8 cellular contexts compared by ENCODE assay signal in genomic region chr14:22852940-22853767, GRCh38. TPM values are rescaled to one million over a fixed set of nuclear protein-coding genes. Genes with fewer than 3 reads are reported as not detected.
A peak's percentile ranks its signal among the peaks of the same experiment; 100 is the strongest.
DNase-seq lines count a peak whose midpoint lies in the region; ATAC-seq, FAIRE-seq and TF ChIP-seq lines count a peak whose summit lies in the region.

No MANE protein-coding gene starts in this region.

- peak overlapping the region; percentile 63 for H4K5ac ChIP-seq in H1 (ENCODE audit: insufficient read length, low read depth, low read length)

- H4K91ac ChIP-seq in H1 (replicated peaks; ENCODE audit: insufficient read length, low read length), result peak overlapping the region; percentile 36

- peak overlapping the region; percentile 53 for H3K4me3 ChIP-seq in AG09309 (ENCODE audit: control insufficient read depth, low read depth, low read length)
- peak overlapping the region in 3 of 4 experiments; percentile 32 to 58 (median 42); a peak in 7 of 8 replicates for H3K4me3 ChIP-seq in H1 (ENCODE audit: extremely low read depth in 1 of 4, insufficient read depth in 2 of 4, low read depth in 3 of 4, low read length in 4 of 4)

- no peaks in the 10 kb centered on the region for H3K27me3 ChIP-seq in H1 (replicated peaks in 1 of 4; ENCODE audit: control insufficient read depth in 3 of 4, extremely low read depth in 1 of 4, insufficient read depth in 3 of 4, low read length in 3 of 4)

- no peaks in the 10 kb centered on the region for H3K79me2 ChIP-seq in H1 (ENCODE audit: control insufficient read depth in 1 of 2, insufficient read depth in 2 of 2, low read length in 2 of 2)

- FAIRE-seq in H1 (lab: Jason Lieb, UNC), result no peak

- peak overlapping the region in 1 of 4 experiments; percentile 31; a peak in 2 of 7 replicates for H3K9ac ChIP-seq in H1 (replicated peaks in 1 of 4; ENCODE audit: extremely low read depth in 1 of 4, low read depth in 3 of 4, low read length in 3 of 4)

- peaks cover 0 to 17% (median 7%) of the 10 kb centered on the region in 4 experiments; a peak in 6 of 7 replicates for H3K4me1 ChIP-seq in H1 (replicated peaks in 1 of 4; ENCODE audit: control insufficient read depth in 3 of 4, insufficient read depth in 4 of 4, low read length in 3 of 4)

- H3K79me1 ChIP-seq in H1 (ENCODE audit: low read depth, low read length), result no peaks in the 10 kb centered on the region

- no peaks in the 10 kb centered on the region for H3K36me3 ChIP-seq in H1 (ENCODE audit: control insufficient read depth in 2 of 4, insufficient read depth in 4 of 4, low read length in 3 of 4)

- TF ChIP-seq EP300 in H1 (IDR thresholded peaks at IDR 0.05; ENCODE audit: borderline replicate concordance in 1 of 2, low read depth in 2 of 2, low read length in 2 of 2), result no peak

- H2BK15ac ChIP-seq in H1 (ENCODE audit: low read length), result no peak overlapping the region

- peaks cover 2% of the 10 kb centered on the region; the same call in 1 of the 2 replicates for H3K23me2 ChIP-seq in H1 (ENCODE audit: low read depth, low read length)

- no peak overlapping the region for H3K4ac ChIP-seq in H1 (replicated peaks; ENCODE audit: insufficient read length, low read depth, low read length)

- POLR2A ChIA-PET in H1 (lab: Charles Lee; ENCODE audit: partially characterized antibody), result interaction anchor here (1.0 to 13.9 kb wide), 3 partner anchors 13 to 31 kb away, joined by 4 to 203 read pairs (median 85); partner anchors contain the start of genes MMP14 and MRPL52

- TF ChIP-seq POLR2A in H1 (IDR thresholded peaks at IDR 0.05; ENCODE audit: control extremely low read depth in 1 of 2, low read depth in 2 of 2, low read length in 2 of 2), result no peak; a peak in 1 of 3 replicates

- H3K14ac ChIP-seq in H1 (ENCODE audit: insufficient read length), result no peak overlapping the region

- H3K23ac ChIP-seq in H1 (ENCODE audit: insufficient read length), result no peak overlapping the region

- H2BK12ac ChIP-seq in H1 (ENCODE audit: low read depth, low read length), result peak overlapping the region; percentile 60; the same call in 1 of the 2 replicates

- H2BK5ac ChIP-seq in H1 (ENCODE audit: low read depth, low read length), result peak overlapping the region; percentile 72; the same call in 1 of the 2 replicates

- no peak overlapping the region for H3K27ac ChIP-seq in H1 (ENCODE audit: low read depth, low read length)

- H3K4me2 ChIP-seq in H1 (ENCODE audit: insufficient read depth in 1 of 2, low read depth in 2 of 2, low read length in 2 of 2), result peak overlapping the region; percentile 1 to 90; a peak in 3 of 4 replicates

- CTCF ChIA-PET in H1 (lab: Charles Lee; ENCODE audit: partially characterized antibody), result interaction anchor here (0.6 to 56.0 kb wide), 34 partner anchors 11 to 464 kb away, joined by 3 to 1562 read pairs (median 6); partner anchors contain the start of genes AJUBA, LRP10, MMP14 and MRPL52

- H3K18ac ChIP-seq in H1 (ENCODE audit: extremely low read depth, low read length), result peak overlapping the region; percentile 72; the same call in 1 of the 2 replicates

- WGBS in H1 (ENCODE audit: extremely low coverage in 1 of 2, insufficient coverage in 1 of 2, insufficient read length in 1 of 2, insufficient replicate concordance in 2 of 2, low coverage in 1 of 2, low lambda C conversion rate in 2 of 2, missing lambda C conversion rate in 1 of 2), 2 experiments, result 12% methylated on average over 19 of the region's 20 CpGs; no CpG with 5 or more reads in 1 of the 2 experiments

- H4K20me1 ChIP-seq in H1 (replicated peaks in 1 of 2; ENCODE audit: control insufficient read depth in 1 of 2, insufficient read depth in 2 of 2, low read length in 2 of 2), result no peaks in the 10 kb centered on the region

- H2BK20ac ChIP-seq in H1 (ENCODE audit: low read length), result 0 out of 2 replicates have a peak overlapping the region, but pooled peaks have one; percentile 66

- TF ChIP-seq CTCF in AG09309 (IDR thresholded peaks at IDR 0.05; ENCODE audit: control insufficient read depth, insufficient read depth, low read depth, low read length, missing control alignments) (peak; percentile 97), H1 (IDR thresholded peaks at IDR 0.05; ENCODE audit: control extremely low read depth in 1 of 3, insufficient read depth in 1 of 3, low read depth in 1 of 3, low read length in 3 of 3) (peak; percentile 95 to 97 (median 96))

- peak; percentile 94 to 96 for TF ChIP-seq RAD21 in H1 (IDR thresholded peaks at IDR 0.05 in 1 of 2, conservative IDR thresholded peaks at IDR 0.05 in 1 of 2; ENCODE audit: low read depth in 2 of 2, low read length in 2 of 2)

- peak overlapping the region; percentile 98 for H2AFZ ChIP-seq in H1 (ENCODE audit: low read length)

- H3K9me3 ChIP-seq in H1 (ENCODE audit: insufficient read depth in 2 of 2, low read depth in 1 of 2, low read length in 1 of 2), result no peaks in the 10 kb centered on the region; a peak in 1 of 4 replicates

- H3K56ac ChIP-seq in H1 (replicated peaks; ENCODE audit: insufficient read length, low read depth, low read length), result no peak overlapping the region

- peak; percentile 69 for ATAC-seq in GM19023 (IDR thresholded peaks at IDR 0.05; ENCODE audit: unreplicated experiment)
- peak; percentile 72 for ATAC-seq in HG03521 (IDR thresholded peaks at IDR 0.05; ENCODE audit: unreplicated experiment)

- H4K8ac ChIP-seq in H1 (ENCODE audit: extremely low read depth, insufficient read depth, low read length), result peak overlapping the region; percentile 82

- peak overlapping the region; percentile 80 for H2BK120ac ChIP-seq in H1 (replicated peaks; ENCODE audit: low read depth, low read length)

- no peak overlapping the region for H2AK5ac ChIP-seq in H1 (ENCODE audit: low read depth, low read length)

- DNase-seq in AG09309 (ENCODE audit: low read depth) (no peak), NK-92 (lab: John Stamatoyannopoulos, UW; ENCODE audit: unreplicated experiment) (peak; percentile 34), H1 (ENCODE audit: low read depth in 1 of 2, low spot score in 2 of 2) (peak in 1 of 2 experiments; percentile 100), mesenteric fat pad (ENCODE audit: low spot score) (peak; percentile 96)
- peak; percentile 71 to 100 (median 100) for DNase-seq in activated CD8-positive, alpha-beta memory T cell treated with anti-CD3 and anti-CD28 coated beads for 48 hours (ENCODE audit: low read depth in 2 of 3, low spot score in 2 of 3)
- peak; percentile 87 for DNase-seq in stimulated activated CD8-positive, alpha-beta memory T cell treated with anti-CD3 and anti-CD28 coated beads, Interleukin-12 subunit alpha, Interleukin-12 subunit beta, amount 100 ng/mL, for 1 hour (ENCODE audit: low read depth)

RNA-seq across cellular contexts. Expression of gene MMP14, which starts 16.8 kb away (rescaled TPM):
- total RNA-seq in H1 (2021; fragmentation: NEBNext Ultra II Directional; extraction: Animal tissue kit (Norgen Biotek cat#: 25700)), result 83.1 and 86.8 TPM in 2 replicates
- polyA plus RNA-seq in H1 (2011; rRNA removed), result 58.2 and 81.6 TPM in 2 replicates
- 61.6 TPM for polyA plus RNA-seq in H1 (2011; cell fraction: cytosol; rRNA removed)
- polyA plus RNA-seq in H1 (2011; cell fraction: nucleus; rRNA removed), result 147 TPM
- polyA plus RNA-seq in H1 (2012, experiment 1 of 2), result 54.3 to 67.5 TPM (median 63.3 TPM) in 4 replicates
- polyA plus RNA-seq in H1 (2012, experiment 2 of 2), result 60.0 TPM
- polyA plus RNA-seq in H1 (2013, experiment 1 of 2), result 277 TPM
- 290 TPM for polyA plus RNA-seq in H1 (2013, experiment 2 of 2)
- 46.1 and 61.0 TPM in 2 replicates for polyA minus RNA-seq in H1 (2011; rRNA and poly(A)+ RNA removed)
- 28.2 TPM for polyA minus RNA-seq in H1 (2011; cell fraction: cytosol; rRNA and poly(A)+ RNA removed)
- polyA minus RNA-seq in H1 (2011; cell fraction: nucleus; rRNA and poly(A)+ RNA removed), result 24.5 TPM
- total RNA-seq in mesenteric fat pad, result 273 TPM

RNA-seq across cellular contexts. Expression of gene LRP10, which starts 18.4 kb away (rescaled TPM):
- 15.6 and 15.7 TPM in 2 replicates for total RNA-seq in H1 (2021; fragmentation: NEBNext Ultra II Directional; extraction: Animal tissue kit (Norgen Biotek cat#: 25700))
- polyA plus RNA-seq in H1 (2011; rRNA removed), result 12.4 and 22.8 TPM in 2 replicates
- polyA plus RNA-seq in H1 (2011; cell fraction: cytosol; rRNA removed), result 10.6 TPM
- 21.0 TPM for polyA plus RNA-seq in H1 (2011; cell fraction: nucleus; rRNA removed)
- polyA plus RNA-seq in H1 (2012, experiment 1 of 2), result 10.6 to 17.3 TPM (median 14.7 TPM) in 4 replicates
- 13.0 TPM for polyA plus RNA-seq in H1 (2012, experiment 2 of 2)
- 15.4 TPM for polyA plus RNA-seq in H1 (2013, experiment 1 of 2)
- 15.6 TPM for polyA plus RNA-seq in H1 (2013, experiment 2 of 2)
- 21.1 and 22.8 TPM in 2 replicates for polyA minus RNA-seq in H1 (2011; rRNA and poly(A)+ RNA removed)
- polyA minus RNA-seq in H1 (2011; cell fraction: cytosol; rRNA and poly(A)+ RNA removed), result 13.1 TPM
- polyA minus RNA-seq in H1 (2011; cell fraction: nucleus; rRNA and poly(A)+ RNA removed), result 11.9 TPM
- 113 TPM for total RNA-seq in mesenteric fat pad

RNA-seq across cellular contexts. Expression of gene MRPL52, which starts 23.5 kb away (rescaled TPM):
- 172 and 176 TPM in 2 replicates for total RNA-seq in H1 (2021; fragmentation: NEBNext Ultra II Directional; extraction: Animal tissue kit (Norgen Biotek cat#: 25700))
- 70.5 and 109 TPM in 2 replicates for polyA plus RNA-seq in H1 (2011; rRNA removed)
- 108 TPM for polyA plus RNA-seq in H1 (2011; cell fraction: cytosol; rRNA removed)
- 74.0 TPM for polyA plus RNA-seq in H1 (2011; cell fraction: nucleus; rRNA removed)
- polyA plus RNA-seq in H1 (2012, experiment 1 of 2), result 186 to 208 TPM (median 197 TPM) in 4 replicates
- 516 TPM for polyA plus RNA-seq in H1 (2012, experiment 2 of 2)
- polyA plus RNA-seq in H1 (2013, experiment 1 of 2), result 328 TPM
- 334 TPM for polyA plus RNA-seq in H1 (2013, experiment 2 of 2)
- polyA minus RNA-seq in H1 (2011; rRNA and poly(A)+ RNA removed), result 9.8 and 12.4 TPM in 2 replicates
- polyA minus RNA-seq in H1 (2011; cell fraction: cytosol; rRNA and poly(A)+ RNA removed), result 41.0 TPM
- 34.9 TPM for polyA minus RNA-seq in H1 (2011; cell fraction: nucleus; rRNA and poly(A)+ RNA removed)
- total RNA-seq in mesenteric fat pad, result 54.0 TPM

RNA-seq across cellular contexts. Expression of gene REM2, which starts 29.9 kb away (rescaled TPM):
- 1.1 and 1.3 TPM in 2 replicates for total RNA-seq in H1 (2021; fragmentation: NEBNext Ultra II Directional; extraction: Animal tissue kit (Norgen Biotek cat#: 25700))
- 0.78 and 1.00 TPM in 2 replicates for polyA plus RNA-seq in H1 (2011; rRNA removed)
- 1.4 TPM for polyA plus RNA-seq in H1 (2011; cell fraction: cytosol; rRNA removed)
- polyA plus RNA-seq in H1 (2011; cell fraction: nucleus; rRNA removed), result 2.2 TPM
- polyA plus RNA-seq in H1 (2012, experiment 1 of 2), result 0.96 to 1.6 TPM (median 1.2 TPM) in 4 replicates
- polyA plus RNA-seq in H1 (2012, experiment 2 of 2), result 1.3 TPM
- polyA plus RNA-seq in H1 (2013, experiment 1 of 2), result 1.5 TPM
- polyA plus RNA-seq in H1 (2013, experiment 2 of 2), result 1.4 TPM
- polyA minus RNA-seq in H1 (2011; rRNA and poly(A)+ RNA removed), result 0.34 and 0.73 TPM in 2 replicates
- polyA minus RNA-seq in H1 (2011; cell fraction: cytosol; rRNA and poly(A)+ RNA removed), result not detected
- 1.8 TPM for polyA minus RNA-seq in H1 (2011; cell fraction: nucleus; rRNA and poly(A)+ RNA removed)
- 0.39 TPM for total RNA-seq in mesenteric fat pad

RNA-seq across cellular contexts. Expression of gene SLC7A7, which starts 37.9 kb away (rescaled TPM):
- total RNA-seq in H1 (2021; fragmentation: NEBNext Ultra II Directional; extraction: Animal tissue kit (Norgen Biotek cat#: 25700)), result 5.8 and 6.3 TPM in 2 replicates
- 14.9 and 15.0 TPM in 2 replicates for polyA plus RNA-seq in H1 (2011; rRNA removed)
- polyA plus RNA-seq in H1 (2011; cell fraction: cytosol; rRNA removed), result 10.3 TPM
- polyA plus RNA-seq in H1 (2011; cell fraction: nucleus; rRNA removed), result 8.1 TPM
- polyA plus RNA-seq in H1 (2012, experiment 1 of 2), result 5.0 to 6.8 TPM (median 5.6 TPM) in 4 replicates
- 4.1 TPM for polyA plus RNA-seq in H1 (2012, experiment 2 of 2)
- polyA plus RNA-seq in H1 (2013, experiment 1 of 2), result 7.1 TPM
- 7.1 TPM for polyA plus RNA-seq in H1 (2013, experiment 2 of 2)
- 11.7 and 13.5 TPM in 2 replicates for polyA minus RNA-seq in H1 (2011; rRNA and poly(A)+ RNA removed)
- polyA minus RNA-seq in H1 (2011; cell fraction: cytosol; rRNA and poly(A)+ RNA removed), result 3.2 TPM
- polyA minus RNA-seq in H1 (2011; cell fraction: nucleus; rRNA and poly(A)+ RNA removed), result 5.0 TPM
- total RNA-seq in mesenteric fat pad, result 25.5 TPM
